Comparison of ENCODE assay signal across 8 cellular contexts in genomic region chr12:124940143-124940392, GRCh38. TPM values are rescaled to one million over a fixed set of nuclear protein-coding genes. Genes with fewer than 3 reads are reported as not detected.
A peak's percentile ranks its signal among the peaks of the same experiment; 100 is the strongest.
DNase-seq lines count a peak whose midpoint lies in the region; ATAC-seq and TF ChIP-seq lines count a peak whose summit lies in the region.

No MANE protein-coding gene starts in this region.

- peaks cover 3% of the 10 kb centered on the region for H3K36me3 Mint-ChIP-seq in activated CD8-positive, alpha-beta memory T cell treated with anti-CD3 and anti-CD28 coated beads, Interleukin-2, amount 10 ng/mL, durations not matched to agents 7 days and 5 days

- peaks cover 18% of the 10 kb centered on the region for H3K4me1 Mint-ChIP-seq in activated CD8-positive, alpha-beta memory T cell treated with anti-CD3 and anti-CD28 coated beads, Interleukin-2, amount 10 ng/mL, durations not matched to agents 7 days and 5 days

- no peak overlapping the region for H3K4me3 Mint-ChIP-seq in activated CD8-positive, alpha-beta memory T cell treated with anti-CD3 and anti-CD28 coated beads, Interleukin-2, amount 10 ng/mL, durations not matched to agents 7 days and 5 days

- 0 to 4% methylated on average over 8 of the region's 8 CpGs for WGBS in tibial nerve, 2 donors

- TF ChIP-seq CTCF in tibial nerve (IDR thresholded peaks at IDR 0.05) = no peak

- H3K4me1 ChIP-seq in SJCRH30 (no peaks in the 10 kb centered on the region; the same call in 1 of the 2 replicates), tibial nerve (peaks cover 0 to 30% (median 8%) of the 10 kb centered on the region in 4 donors)

- H3K36me3 ChIP-seq in SJCRH30 (no peaks in the 10 kb centered on the region), tibial nerve (peaks cover 0 to 12% (median 0%) of the 10 kb centered on the region in 3 donors)

- TF ChIP-seq EP300 in tibial nerve (IDR thresholded peaks at IDR 0.05) = no peak

- DNase-seq in activated CD8-positive, alpha-beta memory T cell treated with anti-CD3 and anti-CD28 coated beads, Interleukin-2, amount 10 ng/mL, durations not matched to agents 7 days and 5 days = no peak
- no peak for DNase-seq in activated CD8-positive, alpha-beta memory T cell treated with anti-CD3 and anti-CD28 coated beads for 24 hours
- DNase-seq in SJCRH30 (no peak), tibial nerve (ENCODE audit: low spot score in 2 of 2) (no peak), COR-L47 (lab: John Stamatoyannopoulos, UW) (no peak), cerebellar nuclear complex (lab: John Stamatoyannopoulos, UW) (no peak)

- H3K9me3 ChIP-seq in SJCRH30 (replicated peaks) (no peaks in the 10 kb centered on the region), tibial nerve (no peaks in the 10 kb centered on the region)

- TF ChIP-seq POLR2A in tibial nerve (IDR thresholded peaks at IDR 0.05) = no peak

- no peaks in the 10 kb centered on the region for H3K27me3 ChIP-seq in SJCRH30
- H3K27me3 ChIP-seq in tibial nerve = no peaks in the 10 kb centered on the region

- H3K27ac Mint-ChIP-seq in activated CD8-positive, alpha-beta memory T cell treated with anti-CD3 and anti-CD28 coated beads, Interleukin-2, amount 10 ng/mL, durations not matched to agents 7 days and 5 days = no peak overlapping the region

- CTCF ChIA-PET in activated CD8-positive, alpha-beta memory T cell treated with anti-CD3 and anti-CD28 coated beads, Interleukin-2, amount 10 ng/mL, durations not matched to agents 7 days and 5 days (lab: Charles Lee) = interaction anchor here (0.7 to 12.2 kb wide), 18 partner anchors 8 to 487 kb away, joined by 3 to 553 read pairs (median 5); partner anchors contain the start of genes BRI3BP and UBC

- peak overlapping the region; percentile 11; the same call in 1 of the 2 replicates for H3K27ac ChIP-seq in SJCRH30
- H3K27ac ChIP-seq in tibial nerve = peak overlapping the region; percentile 91 to 96 (median 96)

- ATAC-seq in activated CD8-positive, alpha-beta memory T cell treated with anti-CD3 and anti-CD28 coated beads, Interleukin-2, amount 10 ng/mL, durations not matched to agents 7 days and 5 days = peak; percentile 20
- ATAC-seq in HG03175 (IDR thresholded peaks at IDR 0.05; ENCODE audit: unreplicated experiment) = no peak

- H3K4me3 ChIP-seq in SJCRH30 (peak overlapping the region; percentile 48), iPS-11a (ENCODE audit: low read depth, low read length) (peak overlapping the region; percentile 47), tibial nerve (peak overlapping the region; percentile 41 to 59 (median 50))

- no peaks in the 10 kb centered on the region for H3K27me3 Mint-ChIP-seq in activated CD8-positive, alpha-beta memory T cell treated with anti-CD3 and anti-CD28 coated beads, Interleukin-2, amount 10 ng/mL, durations not matched to agents 7 days and 5 days

- no peaks in the 10 kb centered on the region for H3K9me3 Mint-ChIP-seq in activated CD8-positive, alpha-beta memory T cell treated with anti-CD3 and anti-CD28 coated beads, Interleukin-2, amount 10 ng/mL, durations not matched to agents 7 days and 5 days (ENCODE audit: low read depth)

RNA-seq across cellular contexts. Expression of gene UBC, which starts 25.6 kb away (rescaled TPM):
- total RNA-seq in activated CD8-positive, alpha-beta memory T cell treated with anti-CD3 and anti-CD28 coated beads, Interleukin-2, amount 10 ng/mL, durations not matched to agents 7 days and 5 days = 1,000 to 10,000 TPM; 1,159 to 1,188 TPM
- 492 and 503 TPM in 2 replicates for total RNA-seq in SJCRH30 (2014; rRNA removed; shearing (Covaris generic))
- total RNA-seq in tibial nerve = 1,000 to 10,000 TPM; 1,276 to 1,840 (median 1,378) TPM

RNA-seq across cellular contexts. Expression of gene DHX37, which starts 48.9 kb away (rescaled TPM):
- 10 to 100 TPM; 35.2 to 43.4 TPM for total RNA-seq in activated CD8-positive, alpha-beta memory T cell treated with anti-CD3 and anti-CD28 coated beads, Interleukin-2, amount 10 ng/mL, durations not matched to agents 7 days and 5 days
- 25.3 and 25.5 TPM in 2 replicates for total RNA-seq in SJCRH30 (2014; rRNA removed; shearing (Covaris generic))
- 10 to 100 TPM; 12.9 to 27.3 (median 20.8) TPM for total RNA-seq in tibial nerve

RNA-seq across cellular contexts. Expression of gene BRI3BP, which starts 53.4 kb away (rescaled TPM):
- 10 to 100 TPM; 21.9 to 25.8 TPM for total RNA-seq in activated CD8-positive, alpha-beta memory T cell treated with anti-CD3 and anti-CD28 coated beads, Interleukin-2, amount 10 ng/mL, durations not matched to agents 7 days and 5 days
- total RNA-seq in SJCRH30 (2014; rRNA removed; shearing (Covaris generic)) = 20.7 and 21.9 TPM in 2 replicates
- total RNA-seq in tibial nerve = 1 to 10 TPM; 3.9 to 5.7 (median 4.7) TPM
